ENCODE assay signal across 8 cellular contexts in the genomic region with DNA sequence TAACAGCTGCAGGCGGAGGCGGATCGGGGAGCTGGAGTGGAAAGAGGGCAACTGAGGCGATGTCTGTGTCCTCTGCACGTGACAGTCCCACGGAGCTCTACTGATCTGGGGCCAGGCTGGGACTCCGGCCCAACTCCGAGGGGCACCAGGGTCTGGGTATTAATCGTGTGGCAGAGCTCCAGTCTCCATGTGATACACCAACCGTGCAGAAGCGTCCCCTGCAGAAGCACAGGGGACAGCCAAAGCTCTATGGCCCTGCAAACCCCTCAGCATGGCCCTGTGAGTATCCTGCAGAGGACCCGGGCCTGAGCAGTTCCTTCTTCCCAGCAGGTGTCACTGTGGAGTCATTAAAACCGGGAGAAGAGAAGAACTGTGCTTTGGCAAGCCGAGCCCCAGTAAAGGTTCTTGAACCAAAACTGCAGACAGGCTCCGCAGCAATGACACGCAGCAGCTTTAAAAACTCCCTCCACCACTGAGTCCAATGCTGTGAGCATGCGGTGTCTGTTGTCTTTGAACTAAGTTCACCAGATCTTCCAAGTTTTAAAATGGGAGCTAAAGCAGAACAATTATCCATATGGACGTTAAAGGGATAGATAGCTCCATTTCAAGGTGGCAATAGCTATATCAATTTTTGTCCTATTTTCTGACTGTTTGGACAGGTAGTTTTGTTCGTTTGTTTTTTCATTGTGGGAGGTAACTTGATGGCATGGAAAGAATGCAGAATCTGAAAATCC.
A peak's percentile ranks its signal among the peaks of the same experiment; 100 is the strongest.
DNase-seq lines count a peak whose midpoint lies in the region; ATAC-seq and TF ChIP-seq lines count a peak whose summit lies in the region.

No MANE protein-coding gene starts in this region.

- H3K27ac ChIP-seq in HEK293 (ENCODE audit: extremely low read depth, low read depth, low read length), result no peak overlapping the region

- peaks cover 3% of the 10 kb centered on the region for H3K27me3 Mint-ChIP-seq in osteocyte (ENCODE audit: unreplicated experiment)

- H3K4me1 ChIP-seq in HEK293 (ENCODE audit: control insufficient read depth, insufficient read depth, low read length), result 0 out of 2 replicates have a peak, but pooled peaks cover 2% of the 10 kb centered on the region

- H3K36me3 Mint-ChIP-seq in osteocyte (ENCODE audit: unreplicated experiment), result no peaks in the 10 kb centered on the region

- H3K9me3 Mint-ChIP-seq in osteocyte (ENCODE audit: unreplicated experiment), result no peaks in the 10 kb centered on the region

- H3K4me1 Mint-ChIP-seq in osteocyte (ENCODE audit: unreplicated experiment), result no peaks in the 10 kb centered on the region

- no peak overlapping the region for H3K27ac Mint-ChIP-seq in osteocyte (ENCODE audit: unreplicated experiment)

- H3K36me3 ChIP-seq in HEK293 (ENCODE audit: control insufficient read depth in 2 of 2, insufficient read depth in 1 of 2, low read length in 2 of 2), result no peaks in the 10 kb centered on the region

- TF ChIP-seq CTCF in HEK293 (tag by site-specific recombination; IDR thresholded peaks at IDR 0.05) (peak; percentile 32; the same call in 1 of the 2 replicates), osteocyte (IDR thresholded peaks at IDR 0.05) (peak; percentile 60)

- POLR2A ChIA-PET in HEK293 (lab: Yijun Ruan, JAX), result no interaction called here

- H3K9me3 ChIP-seq in HEK293 (ENCODE audit: control insufficient read depth, insufficient read depth, low read depth, low read length), result no peaks in the 10 kb centered on the region

- no peak overlapping the region for H3K4me3 ChIP-seq in HEK293 (ENCODE audit: low read depth, low read length)

- ATAC-seq in HG03196 (IDR thresholded peaks at IDR 0.05; ENCODE audit: unreplicated experiment), result no peak

- CTCF ChIA-PET in HEK293 (lab: Yijun Ruan, JAX), result interaction anchor here (0.5 to 3.9 kb wide), 22 partner anchors 9 to 1038 kb away, joined by 3 to 42 read pairs (median 4); no protein-coding TSS in a partner anchor

- peak; percentile 7 for DNase-seq in activated T-cell treated with anti-CD3 and anti-CD28 coated beads for 48 hours (ENCODE audit: low read depth)
- no peak for DNase-seq in activated T-cell treated with anti-CD3 and anti-CD28 coated beads, Interleukin-2, amount 50 U/mL, for 1 hour
- peak; percentile 36 for DNase-seq in NCI-H1105 (lab: John Stamatoyannopoulos, UW)
- DNase-seq in activated CD4-positive, alpha-beta T cell treated with anti-CD3 and anti-CD28 coated beads, Interleukin-2, amount 50 U/mL, for 48 hours, result peak; percentile 19 to 37
- DNase-seq in foreskin melanocyte, result peak; percentile 38
- DNase-seq in osteocyte (ENCODE audit: extremely low spot score, unreplicated experiment), result no peak

- no peak overlapping the region for H3K4me3 Mint-ChIP-seq in osteocyte (ENCODE audit: unreplicated experiment)

TF ChIP-seq in HEK293, 187 proteins besides CTCF, POLR2A, EP300 and RAD21:
- no peak for TF ChIP-seq MYNN (tag by site-specific recombination; IDR thresholded peaks at IDR 0.05; ENCODE audit: borderline replicate concordance)
- TF ChIP-seq, protein P1, sequence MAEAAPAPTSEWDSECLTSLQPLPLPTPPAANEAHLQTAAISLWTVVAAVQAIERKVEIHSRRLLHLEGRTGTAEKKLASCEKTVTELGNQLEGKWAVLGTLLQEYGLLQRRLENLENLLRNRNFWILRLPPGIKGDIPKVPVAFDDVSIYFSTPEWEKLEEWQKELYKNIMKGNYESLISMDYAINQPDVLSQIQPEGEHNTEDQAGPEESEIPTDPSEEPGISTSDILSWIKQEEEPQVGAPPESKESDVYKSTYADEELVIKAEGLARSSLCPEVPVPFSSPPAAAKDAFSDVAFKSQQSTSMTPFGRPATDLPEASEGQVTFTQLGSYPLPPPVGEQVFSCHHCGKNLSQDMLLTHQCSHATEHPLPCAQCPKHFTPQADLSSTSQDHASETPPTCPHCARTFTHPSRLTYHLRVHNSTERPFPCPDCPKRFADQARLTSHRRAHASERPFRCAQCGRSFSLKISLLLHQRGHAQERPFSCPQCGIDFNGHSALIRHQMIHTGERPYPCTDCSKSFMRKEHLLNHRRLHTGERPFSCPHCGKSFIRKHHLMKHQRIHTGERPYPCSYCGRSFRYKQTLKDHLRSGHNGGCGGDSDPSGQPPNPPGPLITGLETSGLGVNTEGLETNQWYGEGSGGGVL (tag by site-specific recombination; IDR thresholded peaks at IDR 0.05), result no peak
- TF ChIP-seq ZNF654 (tag by site-specific recombination; IDR thresholded peaks at IDR 0.05; ENCODE audit: low read depth), result peak; percentile 45

Comparison
In these comparisons a context has a peak if more than half of its experiments do, and no peak if none do; other contexts are left out.
1. DNase-seq: peak in activated T-cell treated with anti-CD3 and anti-CD28 coated beads for 48 hours (single experiment), NCI-H1105 (single experiment), activated CD4-positive, alpha-beta T cell treated with anti-CD3 and anti-CD28 coated beads, Interleukin-2, amount 50 U/mL, for 48 hours (2 of 2) and foreskin melanocyte (single experiment); none in activated T-cell treated with anti-CD3 and anti-CD28 coated beads, Interleukin-2, amount 50 U/mL, for 1 hour (single experiment) and osteocyte (single experiment).